8 cellular contexts compared by ENCODE assay signal in genomic region chr6:53979468-53980067, GRCh38.
DNase-seq lines count a peak whose midpoint lies in the region; ATAC-seq, FAIRE-seq and TF ChIP-seq lines count a peak whose summit lies in the region.

No MANE protein-coding gene starts in this region.

- no peak overlapping the region for H3K4me3 ChIP-seq in SU-DHL-6 (ENCODE audit: insufficient read depth, low read length, poor library complexity, severe bottlenecking)
- H3K4me3 ChIP-seq in thoracic aorta: no peak overlapping the region

- no peaks in the 10 kb centered on the region for H3F3A ChIP-seq in SU-DHL-6 (ENCODE audit: insufficient read depth)

- no peak overlapping the region for H3K9ac ChIP-seq in SU-DHL-6 (ENCODE audit: low read length)

- no peaks in the 10 kb centered on the region for H4K20me1 ChIP-seq in SU-DHL-6 (ENCODE audit: low read depth, low read length)

- no peak overlapping the region for H3K4me2 ChIP-seq in SU-DHL-6 (ENCODE audit: low read depth, low read length, poor library complexity, severe bottlenecking)

- H3K9me3 ChIP-seq in SU-DHL-6 (ENCODE audit: insufficient read depth, low read length) (no peaks in the 10 kb centered on the region), thoracic aorta (no peaks in the 10 kb centered on the region)

- no peak overlapping the region for H2AFZ ChIP-seq in SU-DHL-6 (ENCODE audit: low read depth, low read length, severe bottlenecking)

- H3K27ac ChIP-seq in SU-DHL-6 (ENCODE audit: low read depth, low read length): no peak overlapping the region
- no peak overlapping the region for H3K27ac ChIP-seq in thoracic aorta

- TF ChIP-seq CTCF in SU-DHL-6 (IDR thresholded peaks at IDR 0.05; ENCODE audit: insufficient read depth, low read length, poor library complexity, severe bottlenecking) (peak; percentile 95), thoracic aorta (IDR thresholded peaks at IDR 0.05) (peak; percentile 82)

- H3K4me1 ChIP-seq in thoracic aorta (ENCODE audit: control insufficient read depth in 1 of 2, low read depth in 2 of 2): no peaks in the 10 kb centered on the region

- peak; percentile 9 for DNase-seq in stimulated activated CD4-positive, alpha-beta T cell treated with anti-CD3 and anti-CD28 coated beads, Interleukin-4, amount 100 ng/mL, for 24 hours
- no peak for DNase-seq in stimulated activated CD4-positive, alpha-beta T cell treated with anti-CD3 and anti-CD28 coated beads, Interleukin-4, amount 100 ng/mL, for 4 hours
- DNase-seq in Kasumi-1 (lab: John Stamatoyannopoulos, UW): peak; percentile 70 to 80
- peak in 1 of 2 donors; percentile 24 for DNase-seq in frontal cortex (ENCODE audit: low spot score in 2 of 2)
- DNase-seq in thoracic aorta (ENCODE audit: low spot score): no peak
- DNase-seq in activated naive CD4-positive, alpha-beta T cell (lab: John Stamatoyannopoulos, UW): no peak

- H3K79me2 ChIP-seq in SU-DHL-6 (ENCODE audit: insufficient read depth, low read length): no peaks in the 10 kb centered on the region

- H3K36me3 ChIP-seq in SU-DHL-6 (ENCODE audit: low read length) (no peaks in the 10 kb centered on the region), thoracic aorta (no peaks in the 10 kb centered on the region)

- no peaks in the 10 kb centered on the region for H3K9me2 ChIP-seq in SU-DHL-6 (replicated peaks; ENCODE audit: insufficient read depth, low read length)

- FAIRE-seq in frontal cortex (lab: Jason Lieb, UNC): peak; percentile 92

- no peaks in the 10 kb centered on the region for H3K27me3 ChIP-seq in SU-DHL-6 (ENCODE audit: low read length)
- no peaks in the 10 kb centered on the region for H3K27me3 ChIP-seq in thoracic aorta (replicated peaks; ENCODE audit: insufficient read depth)

- ATAC-seq in thoracic aorta (ENCODE audit: insufficient number of reproducible peaks, low FRiP score, low read depth) (no peak), HG02763 (IDR thresholded peaks at IDR 0.05; ENCODE audit: unreplicated experiment) (no peak)

Comparison
In these comparisons a context has a peak if more than half of its experiments do, and no peak if none do; other contexts are left out.
1. DNase-seq: peak in stimulated activated CD4-positive, alpha-beta T cell treated with anti-CD3 and anti-CD28 coated beads, Interleukin-4, amount 100 ng/mL, for 24 hours (single experiment) and Kasumi-1 (2 of 2); none in stimulated activated CD4-positive, alpha-beta T cell treated with anti-CD3 and anti-CD28 coated beads, Interleukin-4, amount 100 ng/mL, for 4 hours (0 of 2), thoracic aorta (single experiment) and activated naive CD4-positive, alpha-beta T cell (0 of 4).